Comparison of ENCODE assay signal across 7 cellular contexts in genomic region chr13:75458696-75459422, GRCh38. TPM values are rescaled to one million over a fixed set of nuclear protein-coding genes. Genes with fewer than 3 reads are reported as not detected.
DNase-seq lines count a peak whose midpoint lies in the region; ATAC-seq and TF ChIP-seq lines count a peak whose summit lies in the region.

No MANE protein-coding gene starts in this region.

- no peak for TF ChIP-seq CTCF in mesothelial cell of epicardium (IDR thresholded peaks at IDR 0.05; ENCODE audit: unreplicated experiment)

- peak overlapping the region; percentile 21 for H3K27ac Mint-ChIP-seq in mesothelial cell of epicardium
- no peak overlapping the region for H3K27ac Mint-ChIP-seq in activated T-helper 1 cell treated with anti-CD3 and anti-CD28 coated beads, Interleukin-12 subunit alpha, Interleukin-12 subunit beta, Interleukin-2, Interleukin-4 antibody, amounts not matched to agents 30 ng/mL and 10 ng/mL and 1 ng/mL, durations not matched to agents 14 hours and 24 hours and 36 hours

- no peaks in the 10 kb centered on the region for H3K27me3 Mint-ChIP-seq in mesothelial cell of epicardium (ENCODE audit: low read depth)
- H3K27me3 Mint-ChIP-seq in activated T-helper 1 cell treated with anti-CD3 and anti-CD28 coated beads, Interleukin-12 subunit alpha, Interleukin-12 subunit beta, Interleukin-2, Interleukin-4 antibody, amounts not matched to agents 30 ng/mL and 10 ng/mL and 1 ng/mL, durations not matched to agents 14 hours and 24 hours and 36 hours (ENCODE audit: insufficient read depth), result peaks cover 7% of the 10 kb centered on the region

- no peaks in the 10 kb centered on the region for H3K36me3 Mint-ChIP-seq in mesothelial cell of epicardium
- H3K36me3 Mint-ChIP-seq in activated T-helper 1 cell treated with anti-CD3 and anti-CD28 coated beads, Interleukin-12 subunit alpha, Interleukin-12 subunit beta, Interleukin-2, Interleukin-4 antibody, amounts not matched to agents 30 ng/mL and 10 ng/mL and 1 ng/mL, durations not matched to agents 14 hours and 24 hours and 36 hours (ENCODE audit: low read depth), result no peaks in the 10 kb centered on the region

- H3K9me3 Mint-ChIP-seq in mesothelial cell of epicardium, result peaks cover 3% of the 10 kb centered on the region
- no peaks in the 10 kb centered on the region for H3K9me3 Mint-ChIP-seq in activated T-helper 1 cell treated with anti-CD3 and anti-CD28 coated beads, Interleukin-12 subunit alpha, Interleukin-12 subunit beta, Interleukin-2, Interleukin-4 antibody, amounts not matched to agents 30 ng/mL and 10 ng/mL and 1 ng/mL, durations not matched to agents 14 hours and 24 hours and 36 hours

- ATAC-seq in GM19452 (IDR thresholded peaks at IDR 0.05; ENCODE audit: unreplicated experiment) (peak; percentile 100), HG03139 (IDR thresholded peaks at IDR 0.05; ENCODE audit: unreplicated experiment) (peak; percentile 100)

- peaks cover 14% of the 10 kb centered on the region for H3K4me1 Mint-ChIP-seq in mesothelial cell of epicardium
- no peaks in the 10 kb centered on the region for H3K4me1 Mint-ChIP-seq in activated T-helper 1 cell treated with anti-CD3 and anti-CD28 coated beads, Interleukin-12 subunit alpha, Interleukin-12 subunit beta, Interleukin-2, Interleukin-4 antibody, amounts not matched to agents 30 ng/mL and 10 ng/mL and 1 ng/mL, durations not matched to agents 14 hours and 24 hours and 36 hours (ENCODE audit: low read depth)

- no peak overlapping the region for H3K4me3 Mint-ChIP-seq in mesothelial cell of epicardium
- H3K4me3 Mint-ChIP-seq in activated T-helper 1 cell treated with anti-CD3 and anti-CD28 coated beads, Interleukin-12 subunit alpha, Interleukin-12 subunit beta, Interleukin-2, Interleukin-4 antibody, amounts not matched to agents 30 ng/mL and 10 ng/mL and 1 ng/mL, durations not matched to agents 14 hours and 24 hours and 36 hours, result no peak overlapping the region

- intact Hi-C loops in activated T-helper 1 cell treated with anti-CD3 and anti-CD28 coated beads, Interleukin-12 subunit alpha, Interleukin-12 subunit beta, Interleukin-2, Interleukin-4 antibody, amounts not matched to agents 30 ng/mL and 10 ng/mL and 1 ng/mL, durations not matched to agents 14 hours and 24 hours and 36 hours (cut with micrococcal nuclease), result no loop called here

- DNase-seq in SHP77 treated with DMSO at 0.1 percent for 48 hours (lab: John Stamatoyannopoulos, UW) (peak; percentile 68), mesothelial cell of epicardium (ENCODE audit: low spot score in 2 of 2, unreplicated experiment in 2 of 2) (no peak), retina (no peak), SKM-1 treated with dmso at 0.1 percent for 144 hours (lab: John Stamatoyannopoulos, UW; ENCODE audit: unreplicated experiment) (no peak)
- no peak for DNase-seq in activated T-helper 1 cell treated with anti-CD3 and anti-CD28 coated beads, Interleukin-12 subunit alpha, Interleukin-12 subunit beta, Interleukin-2, Interleukin-4 antibody, amounts not matched to agents 30 ng/mL and 10 ng/mL and 1 ng/mL, durations not matched to agents 14 hours and 24 hours and 36 hours (ENCODE audit: low spot score)

RNA-seq across cellular contexts. Expression of gene TBC1D4, which starts 23.1 kb away (rescaled TPM):
- 20.5 to 21.1 TPM (median 21.0 TPM) in 3 replicates for total RNA-seq in mesothelial cell of epicardium
- 66.6 and 73.5 TPM in 2 replicates for total RNA-seq in activated T-helper 1 cell treated with anti-CD3 and anti-CD28 coated beads, Interleukin-12 subunit alpha, Interleukin-12 subunit beta, Interleukin-2, Interleukin-4 antibody, amounts not matched to agents 30 ng/mL and 10 ng/mL and 1 ng/mL, durations not matched to agents 14 hours and 24 hours and 36 hours
